In the genomic region with DNA sequence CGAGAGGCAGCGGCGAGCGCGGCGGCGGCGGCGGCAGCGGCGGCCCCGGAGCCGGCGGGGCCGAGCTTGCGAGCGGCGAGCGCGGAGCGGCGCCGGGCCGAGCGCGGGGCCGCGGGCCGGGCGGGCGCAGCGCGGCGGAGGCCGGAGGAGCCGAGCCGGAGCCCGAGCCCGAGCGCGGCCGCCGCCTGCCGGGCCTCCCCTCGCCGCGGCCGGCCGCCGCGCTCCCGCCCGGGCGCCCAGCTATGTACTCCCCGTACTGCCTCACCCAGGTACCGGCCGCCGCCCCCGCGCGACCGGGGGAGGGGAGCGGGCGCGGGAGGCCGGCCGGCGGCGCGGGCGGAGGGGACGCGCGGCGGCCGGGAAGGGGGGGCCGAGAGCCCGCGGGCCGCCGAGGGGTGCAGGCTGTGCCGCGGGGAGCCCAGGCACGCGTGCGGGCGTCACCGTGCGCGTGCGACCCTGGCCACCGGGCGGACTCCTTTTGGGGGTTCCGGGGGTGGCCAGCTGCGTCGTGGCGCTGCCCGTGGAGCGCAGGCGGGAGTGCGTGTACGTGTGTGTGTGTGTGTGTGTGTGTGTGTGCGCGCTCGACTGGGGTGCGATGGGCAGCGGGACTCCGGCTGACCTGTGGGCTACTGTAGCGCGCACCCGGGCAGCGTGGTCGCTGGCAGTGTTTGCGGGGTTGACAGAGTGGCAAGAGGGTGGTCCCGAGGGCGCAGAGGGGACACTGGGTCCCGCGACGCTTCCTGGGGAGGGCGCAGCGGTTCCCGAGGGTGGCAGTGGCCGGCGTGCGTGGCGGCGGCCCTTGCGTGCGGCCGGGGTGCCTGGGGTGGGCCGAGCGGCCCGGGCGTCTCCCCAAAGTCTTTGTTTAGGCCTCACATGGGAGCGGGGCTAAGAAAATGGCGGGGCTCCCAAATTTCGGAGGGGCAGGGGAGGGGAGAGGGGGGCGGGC, we compare ENCODE assay signal across 9 cellular contexts. TPM values are rescaled to one million over a fixed set of nuclear protein-coding genes. Genes with fewer than 3 reads are reported as not detected.
A peak's percentile ranks its signal among the peaks of the same experiment; 100 is the strongest.
DNase-seq lines count a peak whose midpoint lies in the region; ATAC-seq and TF ChIP-seq lines count a peak whose summit lies in the region.
"Had no signal": no experiment of that assay in that cellular context is flagged by ENCODE, and none has a peak within 500 bp of the region (broad histone marks: within the 10 kb centered on the region; RNA-seq: fewer than 3 reads in every experiment).

No MANE protein-coding gene starts in this region.

- H3K27ac Mint-ChIP-seq in chondrocyte (ENCODE audit: unreplicated experiment) (peak overlapping the region; percentile 87), memory B cell (no peak overlapping the region)

- peaks cover 23% of the 10 kb centered on the region for H3K4me1 Mint-ChIP-seq in chondrocyte (ENCODE audit: low read depth)
- H3K4me1 Mint-ChIP-seq in memory B cell = peaks cover 14% of the 10 kb centered on the region

- no peak for TF ChIP-seq CTCF in chondrocyte (IDR thresholded peaks at IDR 0.05)
- TF ChIP-seq CTCF in upper lobe of left lung (IDR thresholded peaks at IDR 0.05) = peak in 1 of 6 experiments; percentile 39

- DNase-seq in COLO668 (lab: John Stamatoyannopoulos, UW; ENCODE audit: unreplicated experiment) (peak; percentile 53), KBM-7 (peak; percentile 48), chondrocyte (ENCODE audit: low spot score) (no peak), memory B cell (ENCODE audit: low spot score in 2 of 2) (no peak), upper lobe of left lung (peak in 1 of 2 donors; percentile 87), NCI-H345 (lab: John Stamatoyannopoulos, UW) (no peak), NCI-H187 treated with DMSO at 0.1 percent for 48 hours (lab: John Stamatoyannopoulos, UW) (no peak)
- DNase-seq in effector CD4-positive, alpha-beta T cell = no peak

- H3K4me3 Mint-ChIP-seq in chondrocyte (ENCODE audit: unreplicated experiment) (peak overlapping the region; percentile 96), memory B cell (peak overlapping the region; percentile 71)

- peaks cover 14 to 51% (median 32%) of the 10 kb centered on the region in 4 donors for H3K4me1 ChIP-seq in upper lobe of left lung

- peaks cover 8% of the 10 kb centered on the region for H3K36me3 Mint-ChIP-seq in chondrocyte (ENCODE audit: low read depth)
- H3K36me3 Mint-ChIP-seq in memory B cell = no peaks in the 10 kb centered on the region

- TF ChIP-seq POLR2A in upper lobe of left lung (IDR thresholded peaks at IDR 0.05) = no peak

- WGBS in upper lobe of left lung, 2 donors = 1% methylated on average over 36 of the region's 138 CpGs; no CpG with 5 or more reads in 1 of the 2 donors

- no peaks in the 10 kb centered on the region for H3K9me3 ChIP-seq in upper lobe of left lung

- H3K27me3 Mint-ChIP-seq in chondrocyte (ENCODE audit: low read depth) = no peaks in the 10 kb centered on the region
- peaks cover 23% of the 10 kb centered on the region for H3K27me3 Mint-ChIP-seq in memory B cell

- H3K36me3 ChIP-seq in upper lobe of left lung = peaks cover 0 to 2% (median 0%) of the 10 kb centered on the region in 4 donors

- ATAC-seq in memory B cell (ENCODE audit: low read depth) = peak; percentile 8
- peak in 1 of 2 donors; percentile 27 for ATAC-seq in upper lobe of left lung (ENCODE audit: low FRiP score in 2 of 2)

- in situ Hi-C loops in KBM-7 (cut with MboI; ENCODE audit: low pct_unique_long_range_greater_than_20kb, low sequenced_read_pairs) = loop anchor here (25.0 kb wide), 1 partner anchor 91 kb away; no protein-coding TSS in a partner anchor

- H3K9me3 Mint-ChIP-seq in chondrocyte (ENCODE audit: low read depth) (no peaks in the 10 kb centered on the region), memory B cell (no peaks in the 10 kb centered on the region)

- no peak for TF ChIP-seq EP300 in upper lobe of left lung (IDR thresholded peaks at IDR 0.05)

- peaks cover 0 to 3% (median 2%) of the 10 kb centered on the region in 4 donors for H3K27me3 ChIP-seq in upper lobe of left lung

- peak overlapping the region; percentile 90 to 94 (median 94) for H3K27ac ChIP-seq in upper lobe of left lung

- peak overlapping the region; percentile 69 to 88 (median 84) for H3K4me3 ChIP-seq in upper lobe of left lung

RNA-seq across cellular contexts. Expression of a gene that starts 0.6 kb away (rescaled TPM):
- total RNA-seq in chondrocyte (95.4 to 117 TPM (median 98.9 TPM) in 3 replicates), upper lobe of left lung (100 to 1,000 TPM in 3 of 6 donors, 10 to 100 TPM in 3; 64.0 to 188 (median 107) TPM)

RNA-seq across cellular contexts. Expression of a gene that starts 26.5 kb away (rescaled TPM):
- total RNA-seq in chondrocyte = 0.36 to 0.57 TPM (median 0.41 TPM) in 3 replicates
- not detected for total RNA-seq in upper lobe of left lung
- total RNA-seq: NCI-H460 had no signal

RNA-seq across cellular contexts. Expression of a gene that starts 38.8 kb away (rescaled TPM):
- total RNA-seq in chondrocyte (28.8 to 31.3 TPM (median 29.1 TPM) in 3 replicates), upper lobe of left lung (10 to 100 TPM; 15.3 to 43.8 (median 26.6) TPM)

RNA-seq across cellular contexts. Expression of a gene that starts 50.2 kb away (rescaled TPM):
- 71.6 to 94.9 TPM (median 72.4 TPM) in 3 replicates for total RNA-seq in chondrocyte
- 100 to 1,000 TPM in 3 of 6 donors, 10 to 100 TPM in 3; 69.1 to 115 (median 98.8) TPM for total RNA-seq in upper lobe of left lung

RNA-seq across cellular contexts. Expression of a gene that starts 57.5 kb away (rescaled TPM):
- total RNA-seq in chondrocyte (1,165 to 1,556 TPM (median 1,179 TPM) in 3 replicates), upper lobe of left lung (1,000 to 10,000 TPM in 1 of 6 donors, 100 to 1,000 TPM in 5; 171 to 1,351 (median 423) TPM)

Comparison
In these comparisons a context has a peak if more than half of its experiments do, and no peak if none do; other contexts are left out.
1. DNase-seq: peak in COLO668 (single experiment) and KBM-7 (single experiment); none in chondrocyte (single experiment), memory B cell (0 of 2), effector CD4-positive, alpha-beta T cell (single experiment), NCI-H345 (single experiment) and NCI-H187 treated with DMSO at 0.1 percent for 48 hours (single experiment).